In genomic region chr19:51368366-51369282, GRCh38 we compare ENCODE assay signal across 9 cellular contexts. TPM values are rescaled to one million over a fixed set of nuclear protein-coding genes. Genes with fewer than 3 reads are reported as not detected.
DNase-seq lines count a peak whose midpoint lies in the region; ATAC-seq, FAIRE-seq and TF ChIP-seq lines count a peak whose summit lies in the region.
"Had no signal": no experiment of that assay in that cellular context is flagged by ENCODE, and none has a peak within 500 bp of the region (broad histone marks: within the 10 kb centered on the region; RNA-seq: fewer than 3 reads in every experiment).

Gene CLDND2 (minus strand): TSS chr19:51369003. CDS start chr19:51368577, 426 bp downstream.

- H3K9me3 ChIP-seq in OCI-LY1 (ENCODE audit: low read length) (no peaks in the 10 kb centered on the region), mesodermal cell (ENCODE audit: control insufficient read depth, low read length) (no peaks in the 10 kb centered on the region), aorta (ENCODE audit: control insufficient read depth, low read length) (no peaks in the 10 kb centered on the region)

- no peaks in the 10 kb centered on the region for H3F3A ChIP-seq in OCI-LY1 (ENCODE audit: insufficient read depth, low read length)

- intact Hi-C loops in aorta (cut with DNase I) = loop anchor here in 1 of 2 donors (5.0 kb wide), 1 partner anchor 334 kb away; no protein-coding TSS in a partner anchor

- no peaks in the 10 kb centered on the region for H3K9me2 ChIP-seq in OCI-LY1 (ENCODE audit: low read depth, low read length)

- peak; percentile 0 for ATAC-seq in aorta (ENCODE audit: low FRiP score)

- DNase-seq in CMK (ENCODE audit: low read depth) = peak; percentile 48
- DNase-seq in bronchial epithelial cell (ENCODE audit: low read depth) = no peak
- no peak for DNase-seq in aorta
- DNase-seq in dedifferentiated amniotic fluid mesenchymal stem cell (ENCODE audit: extremely low spot score) = no peak
- DNase-seq in NCI-H1436 (lab: John Stamatoyannopoulos, UW) = no peak
- DNase-seq in GM13976 (ENCODE audit: low spot score) = no peak

- H3K9ac ChIP-seq in OCI-LY1 (ENCODE audit: low read length) = peak within 1 kb of the TSS; percentile 71
- H3K9ac ChIP-seq: KMS-11 had no signal

- no peak within 1 kb of the TSS for H2AFZ ChIP-seq in OCI-LY1 (ENCODE audit: low read length)

- H4K20me1 ChIP-seq in OCI-LY1 (ENCODE audit: insufficient read depth, low read length) = no peaks in the 10 kb centered on the region

- WGBS in mesodermal cell (ENCODE audit: insufficient coverage in 2 of 2), 2 experiments = 47 to 59% methylated on average over 11 to 12 of the region's 23 CpGs
- 61% methylated on average over 22 to 23 of the region's 23 CpGs for WGBS in aorta, 2 donors

- H3K27me3 ChIP-seq in OCI-LY1 (ENCODE audit: insufficient read depth, low read length) (peaks cover 4% of the 10 kb centered on the region; the same call in 1 of the 2 replicates), bronchial epithelial cell (ENCODE audit: control insufficient read depth, insufficient read depth, low read length) (no peaks in the 10 kb centered on the region), aorta (ENCODE audit: control insufficient read depth in 1 of 2, insufficient read depth in 2 of 2, low read length in 1 of 2) (no peaks in the 10 kb centered on the region)

- H3K27ac ChIP-seq in OCI-LY1 (ENCODE audit: low read depth, low read length, poor library complexity, severe bottlenecking) = no peak within 1 kb of the TSS
- peak within 1 kb of the TSS; percentile 91 for H3K27ac ChIP-seq in mesodermal cell (ENCODE audit: low read depth, low read length, severe bottlenecking)
- peak within 1 kb of the TSS in 1 of 2 donors; percentile 4 for H3K27ac ChIP-seq in aorta (ENCODE audit: low read depth in 1 of 2, low read length in 2 of 2)
- H3K27ac ChIP-seq: KMS-11 had no signal

- no peaks in the 10 kb centered on the region for H3K36me3 ChIP-seq in OCI-LY1 (ENCODE audit: insufficient read depth, low read length)
- no peaks in the 10 kb centered on the region for H3K36me3 ChIP-seq in bronchial epithelial cell (ENCODE audit: control insufficient read depth, insufficient read depth, low read length)
- H3K36me3 ChIP-seq in mesodermal cell (ENCODE audit: control insufficient read depth, insufficient read depth, low read length) = no peaks in the 10 kb centered on the region
- H3K36me3 ChIP-seq in aorta (ENCODE audit: control insufficient read depth in 1 of 2, insufficient read depth in 2 of 2, low read length in 1 of 2) = no peaks in the 10 kb centered on the region

- FAIRE-seq in bronchial epithelial cell (lab: Jason Lieb, UNC) = no peak

- peak within 1 kb of the TSS; percentile 80 for H3K4me2 ChIP-seq in OCI-LY1 (ENCODE audit: low read length)
- H3K4me2 ChIP-seq: KMS-11 had no signal

- H3K4me1 ChIP-seq in OCI-LY1 (ENCODE audit: insufficient read depth, low read length, severe bottlenecking) (peaks cover 28% of the 10 kb centered on the region), mesodermal cell (ENCODE audit: control insufficient read depth, insufficient read depth, low read length, poor library complexity, severe bottlenecking) (peaks cover 27% of the 10 kb centered on the region), aorta (ENCODE audit: control insufficient read depth in 1 of 2, insufficient read depth in 2 of 2, low read length in 2 of 2) (no peaks in the 10 kb centered on the region)

- in situ Hi-C loops in GM13976 (cut with MboI; ENCODE audit: low sequenced_read_pairs, unreplicated experiment) = no loop called here

- no peak for TF ChIP-seq CTCF in OCI-LY1 (IDR thresholded peaks at IDR 0.05; ENCODE audit: low read length)
- TF ChIP-seq CTCF in bronchial epithelial cell (IDR thresholded peaks at IDR 0.05; ENCODE audit: insufficient read depth, low read length, severe bottlenecking) = no peak
- TF ChIP-seq CTCF in GM13976 (IDR thresholded peaks at IDR 0.05; ENCODE audit: borderline replicate concordance, control extremely low read depth, extremely low read depth, insufficient read depth, missing control alignments) = no peak

- H3K79me2 ChIP-seq in OCI-LY1 (ENCODE audit: insufficient read depth, low read length) = no peaks in the 10 kb centered on the region

- H3K4me3 ChIP-seq in OCI-LY1 (ENCODE audit: low read depth, low read length, poor library complexity, severe bottlenecking) = peak within 1 kb of the TSS; percentile 90
- H3K4me3 ChIP-seq in bronchial epithelial cell (ENCODE audit: low read depth, low read length) = peak within 1 kb of the TSS; percentile 58
- peak within 1 kb of the TSS; percentile 96 for H3K4me3 ChIP-seq in mesodermal cell (ENCODE audit: extremely low read depth, insufficient read depth, low read length, poor library complexity, severe bottlenecking)
- H3K4me3 ChIP-seq in aorta (ENCODE audit: low read length in 2 of 2) = peak within 1 kb of the TSS; percentile 4 to 65

RNA-seq across cellular contexts. Expression of gene CLDND2, which starts in this region (rescaled TPM):
- not detected in 2 replicates for total RNA-seq in bronchial epithelial cell
- polyA plus RNA-seq in mesodermal cell (2013, experiment 1 of 2) = 2.1 TPM
- 2.6 TPM for polyA plus RNA-seq in mesodermal cell (2013, experiment 2 of 2)
- total RNA-seq in aorta = under 1 TPM in 1 of 2 donors, not detected in 1; 0.87 TPM
- 1 to 10 TPM; 2.0 to 3.5 TPM for polyA plus RNA-seq in aorta

Comparison
In these comparisons a context has a peak if more than half of its experiments do, and no peak if none do; other contexts are left out.
1. H3K4me3 ChIP-seq: peak in every context shown above with its lines; median percentile 96 in mesodermal cell; 90 in OCI-LY1; 58 in bronchial epithelial cell; 34 in aorta.